Comparison of ENCODE assay signal across 18 cellular contexts in the genomic region with DNA sequence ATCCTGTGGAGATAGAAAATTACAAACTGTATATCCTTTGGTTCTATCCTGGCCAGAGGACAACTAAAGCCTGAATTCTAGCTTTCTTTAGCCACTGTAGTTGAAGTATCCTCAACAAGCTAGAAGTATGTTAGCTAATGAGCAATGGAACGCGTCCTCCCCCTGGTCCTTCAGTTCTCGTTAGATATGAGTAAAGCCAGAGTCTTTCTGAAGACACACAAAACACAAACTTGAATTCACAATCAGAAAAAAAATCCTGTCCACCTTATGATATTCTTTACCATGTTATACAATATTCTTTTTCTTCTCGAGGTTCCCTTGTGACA.
DNase-seq lines count a peak whose midpoint lies in the region; ATAC-seq, FAIRE-seq and TF ChIP-seq lines count a peak whose summit lies in the region.
"Had no signal": no experiment of that assay in that cellular context is flagged by ENCODE, and none has a peak within 500 bp of the region (broad histone marks: within the 10 kb centered on the region; RNA-seq: fewer than 3 reads in every experiment).

No MANE protein-coding gene starts in this region.

- no peak overlapping the region for H3K9ac ChIP-seq in astrocyte (ENCODE audit: low read length)
- H3K9ac ChIP-seq: BLaER1 treated with 17β-estradiol and CSF1 and Interleukin-3, amounts not matched to agents 10 nM and 100 nM; GM23248 had no signal

- no peaks in the 10 kb centered on the region for H3K36me3 Mint-ChIP-seq in astrocyte (ENCODE audit: low read depth, unreplicated experiment)
- H3K36me3 Mint-ChIP-seq: CD8-positive, alpha-beta T cell had no signal

- FAIRE-seq in astrocyte (lab: Jason Lieb, UNC): no peak
- FAIRE-seq: G401.6, GM12891, GM19239, H54 had no signal

- no peaks in the 10 kb centered on the region for H3K9me3 Mint-ChIP-seq in astrocyte (ENCODE audit: unreplicated experiment)
- H3K9me3 Mint-ChIP-seq: CD8-positive, alpha-beta T cell had no signal

- H3K27me3 ChIP-seq in astrocyte (ENCODE audit: insufficient read depth, low read length) (no peaks in the 10 kb centered on the region), lung (ENCODE audit: control insufficient read depth, insufficient read depth) (no peaks in the 10 kb centered on the region), upper lobe of right lung (no peaks in the 10 kb centered on the region)
- H3K27me3 ChIP-seq: BLaER1 treated with 17β-estradiol and CSF1 and Interleukin-3, amounts not matched to agents 10 nM and 100 nM had no signal

- H3K4me1 ChIP-seq in astrocyte (ENCODE audit: insufficient read depth, low read length) (no peaks in the 10 kb centered on the region), lung (ENCODE audit: control insufficient read depth in 2 of 2, insufficient read depth in 2 of 2, low read length in 2 of 2) (no peaks in the 10 kb centered on the region), upper lobe of right lung (no peaks in the 10 kb centered on the region)
- H3K4me1 ChIP-seq: BLaER1 treated with 17β-estradiol and CSF1 and Interleukin-3, amounts not matched to agents 10 nM and 100 nM had no signal

- H3K36me3 ChIP-seq in astrocyte (ENCODE audit: insufficient read depth, low read length) (no peaks in the 10 kb centered on the region), lung (ENCODE audit: control insufficient read depth in 2 of 2, insufficient read depth in 2 of 2, low read length in 2 of 2) (no peaks in the 10 kb centered on the region), upper lobe of right lung (no peaks in the 10 kb centered on the region)
- H3K36me3 ChIP-seq: BLaER1 treated with 17β-estradiol and CSF1 and Interleukin-3, amounts not matched to agents 10 nM and 100 nM had no signal

- 76 to 84% methylated on average over 4 of the region's 4 CpGs for WGBS in lung, 2 donors

- DNase-seq in SK-N-DZ (ENCODE audit: low spot score) (peak; percentile 26), astrocyte (ENCODE audit: low read depth) (no peak), lung (ENCODE audit: low spot score) (no peak), upper lobe of right lung (no peak), NCI-H1417 (lab: John Stamatoyannopoulos, UW) (no peak), epidermal melanocyte (ENCODE audit: insufficient read length, low spot score) (no peak)
- DNase-seq: Calu3; CD8-positive, alpha-beta T cell; DMS53; GM23248; HCEC 1CT had no signal

- H3K4me3 ChIP-seq in astrocyte (ENCODE audit: insufficient read depth, low read depth, low read length) (no peak overlapping the region), lung (no peak overlapping the region), upper lobe of right lung (no peak overlapping the region)
- H3K4me3 ChIP-seq: BLaER1 treated with 17β-estradiol and CSF1 and Interleukin-3, amounts not matched to agents 10 nM and 100 nM; GM23248 had no signal

- H3K4me1 Mint-ChIP-seq in astrocyte (ENCODE audit: low read depth, unreplicated experiment): peaks cover 15% of the 10 kb centered on the region
- H3K4me1 Mint-ChIP-seq: B cell had no signal

- H3K4me3 Mint-ChIP-seq in astrocyte (ENCODE audit: unreplicated experiment): no peak overlapping the region
- H3K4me3 Mint-ChIP-seq: B cell; CD8-positive, alpha-beta T cell had no signal

- H3K27me3 Mint-ChIP-seq in astrocyte (ENCODE audit: low read depth, unreplicated experiment): no peaks in the 10 kb centered on the region
- H3K27me3 Mint-ChIP-seq: B cell had no signal

- no peaks in the 10 kb centered on the region for H4K20me1 ChIP-seq in astrocyte (ENCODE audit: insufficient read depth, low read length)
- H4K20me1 ChIP-seq: BLaER1 treated with 17β-estradiol and CSF1 and Interleukin-3, amounts not matched to agents 10 nM and 100 nM had no signal

- H3K27ac Mint-ChIP-seq in astrocyte (ENCODE audit: unreplicated experiment): peak overlapping the region; percentile 79
- H3K27ac Mint-ChIP-seq: B cell; CD8-positive, alpha-beta T cell had no signal

- no peak overlapping the region for H3K4me2 ChIP-seq in astrocyte (ENCODE audit: low read length)
- H3K4me2 ChIP-seq: BLaER1 treated with 17β-estradiol and CSF1 and Interleukin-3, amounts not matched to agents 10 nM and 100 nM had no signal

- H2AFZ ChIP-seq in astrocyte (ENCODE audit: low read depth, low read length): no peak overlapping the region
- H2AFZ ChIP-seq: GM23248 had no signal

- intact Hi-C loops in upper lobe of right lung (cut with DNase I): no loop called here

- H3K79me2 ChIP-seq in astrocyte (ENCODE audit: insufficient read depth, low read length): no peaks in the 10 kb centered on the region

- H3K27ac ChIP-seq in astrocyte (ENCODE audit: low read depth, low read length): no peak overlapping the region
- no peak overlapping the region for H3K27ac ChIP-seq in lung (ENCODE audit: low read depth in 1 of 2, low read length in 1 of 2)
- H3K27ac ChIP-seq in upper lobe of right lung: no peak overlapping the region
- H3K27ac ChIP-seq: BLaER1 treated with 17β-estradiol and CSF1 and Interleukin-3, amounts not matched to agents 10 nM and 100 nM; GM23248 had no signal

- H3K9me3 ChIP-seq in astrocyte (ENCODE audit: insufficient read depth, low read depth, low read length) (no peaks in the 10 kb centered on the region), lung (ENCODE audit: control insufficient read depth in 2 of 2, insufficient read depth in 1 of 2, low read length in 1 of 2) (no peaks in the 10 kb centered on the region), upper lobe of right lung (no peaks in the 10 kb centered on the region)
- H3K9me3 ChIP-seq: BLaER1 treated with 17β-estradiol and CSF1 and Interleukin-3, amounts not matched to agents 10 nM and 100 nM had no signal

- TF ChIP-seq CTCF in astrocyte (IDR thresholded peaks at IDR 0.05; ENCODE audit: insufficient read depth, low read depth, low read length): no peak
- no peak for TF ChIP-seq CTCF in lung (IDR thresholded peaks at IDR 0.05; ENCODE audit: control extremely low read depth, extremely low read depth)
- no peak for TF ChIP-seq CTCF in upper lobe of right lung (IDR thresholded peaks at IDR 0.05)

- peak; percentile 19 for ATAC-seq in lung (ENCODE audit: insufficient read depth, low FRiP score)
- ATAC-seq in upper lobe of right lung: peak; percentile 75
- no peak for ATAC-seq in GM21528 (IDR thresholded peaks at IDR 0.05; ENCODE audit: low FRiP score, unreplicated experiment)
- ATAC-seq: CD8-positive, alpha-beta T cell had no signal
